2 cellular contexts compared by ENCODE assay signal in the genomic region with DNA sequence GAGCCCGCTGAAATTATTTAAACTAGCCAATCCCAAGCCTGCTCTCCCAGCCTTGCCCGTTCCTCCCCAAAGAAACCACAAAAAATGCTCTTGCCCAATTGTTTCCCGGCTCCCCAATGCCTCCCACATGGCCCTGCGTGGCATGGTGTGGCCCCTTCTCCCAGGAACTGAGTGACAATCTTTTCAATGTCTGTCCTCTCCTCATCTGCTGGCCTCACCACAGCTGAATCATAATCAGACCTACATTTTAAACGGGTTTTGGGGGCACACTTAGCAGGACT.
TF ChIP-seq lines count a peak whose summit lies in the region.

No MANE protein-coding gene starts in this region.

TF ChIP-seq in liver, 16 proteins besides CTCF, POLR2A, EP300 and RAD21 (continued from another document):
- TF ChIP-seq, protein P1, sequence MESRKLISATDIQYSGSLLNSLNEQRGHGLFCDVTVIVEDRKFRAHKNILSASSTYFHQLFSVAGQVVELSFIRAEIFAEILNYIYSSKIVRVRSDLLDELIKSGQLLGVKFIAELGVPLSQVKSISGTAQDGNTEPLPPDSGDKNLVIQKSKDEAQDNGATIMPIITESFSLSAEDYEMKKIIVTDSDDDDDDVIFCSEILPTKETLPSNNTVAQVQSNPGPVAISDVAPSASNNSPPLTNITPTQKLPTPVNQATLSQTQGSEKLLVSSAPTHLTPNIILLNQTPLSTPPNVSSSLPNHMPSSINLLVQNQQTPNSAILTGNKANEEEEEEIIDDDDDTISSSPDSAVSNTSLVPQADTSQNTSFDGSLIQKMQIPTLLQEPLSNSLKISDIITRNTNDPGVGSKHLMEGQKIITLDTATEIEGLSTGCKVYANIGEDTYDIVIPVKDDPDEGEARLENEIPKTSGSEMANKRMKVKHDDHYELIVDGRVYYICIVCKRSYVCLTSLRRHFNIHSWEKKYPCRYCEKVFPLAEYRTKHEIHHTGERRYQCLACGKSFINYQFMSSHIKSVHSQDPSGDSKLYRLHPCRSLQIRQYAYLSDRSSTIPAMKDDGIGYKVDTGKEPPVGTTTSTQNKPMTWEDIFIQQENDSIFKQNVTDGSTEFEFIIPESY (IDR thresholded peaks at IDR 0.05) = no peak
- TF ChIP-seq TAF1 (conservative IDR thresholded peaks at IDR 0.05) (no peak), YY1 (IDR thresholded peaks at IDR 0.05) (no peak), FOXA1 (IDR thresholded peaks at IDR 0.05) (no peak), GABPA (IDR thresholded peaks at IDR 0.05 in 1 of 2, conservative IDR thresholded peaks at IDR 0.05 in 1 of 2) (no peak), JUND (IDR thresholded peaks at IDR 0.05) (no peak)
- TF ChIP-seq, protein P2, sequence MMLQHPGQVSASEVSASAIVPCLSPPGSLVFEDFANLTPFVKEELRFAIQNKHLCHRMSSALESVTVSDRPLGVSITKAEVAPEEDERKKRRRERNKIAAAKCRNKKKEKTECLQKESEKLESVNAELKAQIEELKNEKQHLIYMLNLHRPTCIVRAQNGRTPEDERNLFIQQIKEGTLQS (IDR thresholded peaks at IDR 0.05) = no peak
TF ChIP-seq in liver: peak in this region for 0.

TF ChIP-seq in HepG2, 621 proteins besides CTCF, POLR2A, EP300 and RAD21 (continued from another document):
- TF ChIP-seq, protein P3, sequence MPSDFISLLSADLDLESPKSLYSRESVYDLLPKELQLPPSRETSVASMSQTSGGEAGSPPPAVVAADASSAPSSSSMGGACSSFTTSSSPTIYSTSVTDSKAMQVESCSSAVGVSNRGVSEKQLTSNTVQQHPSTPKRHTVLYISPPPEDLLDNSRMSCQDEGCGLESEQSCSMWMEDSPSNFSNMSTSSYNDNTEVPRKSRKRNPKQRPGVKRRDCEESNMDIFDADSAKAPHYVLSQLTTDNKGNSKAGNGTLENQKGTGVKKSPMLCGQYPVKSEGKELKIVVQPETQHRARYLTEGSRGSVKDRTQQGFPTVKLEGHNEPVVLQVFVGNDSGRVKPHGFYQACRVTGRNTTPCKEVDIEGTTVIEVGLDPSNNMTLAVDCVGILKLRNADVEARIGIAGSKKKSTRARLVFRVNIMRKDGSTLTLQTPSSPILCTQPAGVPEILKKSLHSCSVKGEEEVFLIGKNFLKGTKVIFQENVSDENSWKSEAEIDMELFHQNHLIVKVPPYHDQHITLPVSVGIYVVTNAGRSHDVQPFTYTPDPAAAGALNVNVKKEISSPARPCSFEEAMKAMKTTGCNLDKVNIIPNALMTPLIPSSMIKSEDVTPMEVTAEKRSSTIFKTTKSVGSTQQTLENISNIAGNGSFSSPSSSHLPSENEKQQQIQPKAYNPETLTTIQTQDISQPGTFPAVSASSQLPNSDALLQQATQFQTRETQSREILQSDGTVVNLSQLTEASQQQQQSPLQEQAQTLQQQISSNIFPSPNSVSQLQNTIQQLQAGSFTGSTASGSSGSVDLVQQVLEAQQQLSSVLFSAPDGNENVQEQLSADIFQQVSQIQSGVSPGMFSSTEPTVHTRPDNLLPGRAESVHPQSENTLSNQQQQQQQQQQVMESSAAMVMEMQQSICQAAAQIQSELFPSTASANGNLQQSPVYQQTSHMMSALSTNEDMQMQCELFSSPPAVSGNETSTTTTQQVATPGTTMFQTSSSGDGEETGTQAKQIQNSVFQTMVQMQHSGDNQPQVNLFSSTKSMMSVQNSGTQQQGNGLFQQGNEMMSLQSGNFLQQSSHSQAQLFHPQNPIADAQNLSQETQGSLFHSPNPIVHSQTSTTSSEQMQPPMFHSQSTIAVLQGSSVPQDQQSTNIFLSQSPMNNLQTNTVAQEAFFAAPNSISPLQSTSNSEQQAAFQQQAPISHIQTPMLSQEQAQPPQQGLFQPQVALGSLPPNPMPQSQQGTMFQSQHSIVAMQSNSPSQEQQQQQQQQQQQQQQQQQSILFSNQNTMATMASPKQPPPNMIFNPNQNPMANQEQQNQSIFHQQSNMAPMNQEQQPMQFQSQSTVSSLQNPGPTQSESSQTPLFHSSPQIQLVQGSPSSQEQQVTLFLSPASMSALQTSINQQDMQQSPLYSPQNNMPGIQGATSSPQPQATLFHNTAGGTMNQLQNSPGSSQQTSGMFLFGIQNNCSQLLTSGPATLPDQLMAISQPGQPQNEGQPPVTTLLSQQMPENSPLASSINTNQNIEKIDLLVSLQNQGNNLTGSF (CRISPR knock-in tag; IDR thresholded peaks at IDR 0.05) = no peak
- TF ChIP-seq RXRB (CRISPR knock-in tag; IDR thresholded peaks at IDR 0.05; ENCODE audit: borderline replicate concordance) (no peak), ZNF619 (CRISPR knock-in tag; IDR thresholded peaks at IDR 0.05) (no peak), AHR (CRISPR knock-in tag; IDR thresholded peaks at IDR 0.05) (no peak), ARNT (IDR thresholded peaks at IDR 0.05) (no peak), ZNF382 (CRISPR knock-in tag; IDR thresholded peaks at IDR 0.05; ENCODE audit: borderline replicate concordance) (no peak), FOXO1 (CRISPR knock-in tag; IDR thresholded peaks at IDR 0.05) (no peak), ZNF746 (CRISPR knock-in tag; IDR thresholded peaks at IDR 0.05) (no peak), DNMT3B (CRISPR knock-in tag; conservative IDR thresholded peaks at IDR 0.05) (no peak), RFXAP (CRISPR knock-in tag; IDR thresholded peaks at IDR 0.05; ENCODE audit: borderline replicate concordance) (no peak), ZNF33A (CRISPR knock-in tag; IDR thresholded peaks at IDR 0.05; ENCODE audit: borderline replicate concordance) (no peak), ZBTB42 (CRISPR knock-in tag; IDR thresholded peaks at IDR 0.05) (no peak), TCF7 (IDR thresholded peaks at IDR 0.05; ENCODE audit: low read depth) (no peak), ZNF713 (CRISPR knock-in tag; IDR thresholded peaks at IDR 0.05) (no peak), TEAD3 (CRISPR knock-in tag; optimal IDR thresholded peaks at IDR 0.05; ENCODE audit: borderline replicate concordance) (no peak), ZNF709 (CRISPR knock-in tag; IDR thresholded peaks at IDR 0.05) (no peak)
- TF ChIP-seq, protein P4, sequence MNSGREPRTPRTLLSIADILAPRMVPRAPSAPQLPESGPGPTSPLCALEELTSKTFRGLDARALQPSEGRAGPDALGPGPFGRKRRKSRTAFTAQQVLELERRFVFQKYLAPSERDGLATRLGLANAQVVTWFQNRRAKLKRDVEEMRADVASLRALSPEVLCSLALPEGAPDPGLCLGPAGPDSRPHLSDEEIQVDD (CRISPR knock-in tag; IDR thresholded peaks at IDR 0.05; ENCODE audit: borderline replicate concordance) = no peak
